Comparison of ENCODE assay signal across 39 cellular contexts in the genomic region with DNA sequence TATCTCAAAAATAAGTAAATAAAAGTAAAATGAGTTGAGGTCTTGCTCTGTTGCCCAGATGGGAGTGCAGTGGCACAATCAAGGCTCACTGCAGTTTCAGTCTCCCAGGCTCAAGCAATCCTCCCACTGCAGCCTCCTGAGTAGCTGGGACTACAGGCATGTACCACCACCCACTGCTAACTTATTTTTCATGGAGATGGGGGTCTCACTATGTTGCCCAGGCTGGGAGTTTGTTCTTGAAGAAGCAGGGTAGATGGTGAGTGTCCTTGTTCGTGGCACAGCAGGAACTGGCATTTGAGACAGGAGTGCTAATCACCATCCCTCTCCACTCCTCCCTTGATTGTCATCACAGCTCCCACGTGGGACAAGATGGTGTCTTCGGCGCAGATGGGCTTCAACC. TPM values are rescaled to one million over a fixed set of nuclear protein-coding genes. Genes with fewer than 3 reads are reported as not detected.
"Had no signal": no experiment of that assay in that cellular context is flagged by ENCODE, and none has a peak within 500 bp of the region (broad histone marks: within the 10 kb centered on the region; RNA-seq: fewer than 3 reads in every experiment).

No MANE protein-coding gene starts in this region.

- H3K4me3 ChIP-seq: MG63 had no signal

- H3K36me3 ChIP-seq: MG63 had no signal

- DNase-seq: Karpas-422, Kasumi-1, MG63, MM.1S, MV-4-11, NCI-H1048, NCI-H1092, NCI-H1092 treated with DMSO at 0.1 percent for 48 hours, NCI-H1105, NCI-H1105 treated with DMSO at 0.1 percent for 48 hours, NCI-H1417, NCI-H1417 treated with DMSO at 0.1 percent for 48 hours, NCI-H1436, NCI-H1436 treated with DMSO at 0.1 percent for 48 hours, NCI-H146, NCI-H1694, NCI-H1694 treated with DMSO at 0.1 percent for 48 hours, NCI-H187, NCI-H187 treated with DMSO at 0.1 percent for 48 hours, NCI-H1930, NCI-H2029, NCI-H2029 treated with DMSO at 0.1 percent for 48 hours, NCI-H2081, NCI-H2081 treated with DMSO at 0.1 percent for 48 hours, NCI-H2107, NCI-H2171, NCI-H2171 treated with DMSO at 0.1 percent for 48 hours, NCI-H2227 treated with DMSO at 0.1 percent for 48 hours, NCI-H226, NCI-H345, NCI-H446, NCI-H446 treated with DMSO at 0.1 percent for 48 hours, NCI-H510A, NCI-H510A treated with DMSO at 0.1 percent for 48 hours, NCI-H524 had no signal

- H3K9me3 ChIP-seq: MG63 had no signal

RNA-seq across cellular contexts. Expression of a gene that starts 3.5 kb away (rescaled TPM):
- total RNA-seq: LHCN-M2, M059J, MCF 10A, NCI-H460 had no signal

RNA-seq across cellular contexts. Expression of a gene that starts 22.3 kb away (rescaled TPM):
- total RNA-seq: LHCN-M2, M059J, MCF 10A, NCI-H460 had no signal
